In the genomic region with DNA sequence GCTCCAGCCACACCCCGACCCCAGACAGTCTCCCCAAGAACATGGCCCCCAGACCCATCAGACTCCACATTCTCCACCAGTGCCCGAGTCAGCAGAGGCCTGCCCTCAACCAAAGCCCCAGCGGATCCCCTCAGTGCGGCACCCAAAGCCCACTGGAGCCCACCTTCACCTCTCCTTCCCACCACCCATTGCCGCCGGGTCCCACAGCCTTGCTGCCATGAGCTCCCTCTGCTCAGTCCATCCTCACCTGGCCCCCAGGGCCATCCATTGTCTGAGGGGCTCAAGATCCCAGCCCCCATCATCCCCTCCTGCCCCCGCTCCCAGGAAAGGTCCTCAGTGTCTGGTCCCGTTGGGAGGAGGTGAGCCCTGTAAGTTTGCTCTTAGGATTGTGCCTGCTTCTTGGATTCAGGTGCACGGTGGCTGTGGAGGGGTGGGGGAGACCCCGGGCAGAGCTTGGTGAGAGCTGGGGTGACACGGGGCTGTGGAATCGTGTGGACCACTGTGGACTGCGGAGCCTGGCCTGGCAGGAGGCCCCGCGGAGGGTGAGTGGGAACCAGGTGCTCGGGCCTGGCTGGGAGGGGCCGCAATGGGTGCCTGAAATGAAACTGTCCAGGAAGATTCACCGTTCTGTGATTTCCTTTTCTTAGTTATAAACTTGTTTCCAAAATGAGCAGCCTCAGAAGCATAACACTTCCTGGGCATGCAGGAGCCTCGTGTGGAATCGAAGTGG, we compare ENCODE assay signal across 17 cellular contexts. TPM values are rescaled to one million over a fixed set of nuclear protein-coding genes. Genes with fewer than 3 reads are reported as not detected.
DNase-seq lines count a peak whose midpoint lies in the region; ATAC-seq and TF ChIP-seq lines count a peak whose summit lies in the region.
"Had no signal": no experiment of that assay in that cellular context is flagged by ENCODE, and none has a peak within 500 bp of the region (broad histone marks: within the 10 kb centered on the region; RNA-seq: fewer than 3 reads in every experiment).

No MANE protein-coding gene starts in this region.

- DNase-seq in activated CD4-positive, alpha-beta T cell treated with anti-CD3 and anti-CD28 coated beads for 36 hours = no peak
- DNase-seq in activated CD4-positive, alpha-beta T cell treated with anti-CD3 and anti-CD28 coated beads for 4 hours = no peak
- peak; percentile 1 for DNase-seq in stimulated activated naive CD8-positive, alpha-beta T cell treated with anti-CD3 and anti-CD28 coated beads, Interleukin-15, Interleukin-2, amounts not matched to agents 100 U/mL and 50 U/mL, for 24 hours
- no peak for DNase-seq in stimulated activated naive CD8-positive, alpha-beta T cell treated with anti-CD3 and anti-CD28 coated beads, Interleukin-15, amount 100 ng/mL, for 72 hours
- DNase-seq in mesenteric fat pad (ENCODE audit: low spot score) = peak; percentile 88
- no peak for DNase-seq in OCI-LY7 (ENCODE audit: low spot score)
- DNase-seq in HuH-7.5 (ENCODE audit: low spot score) = no peak
- DNase-seq: activated CD8-positive, alpha-beta memory T cell treated with anti-CD3 and anti-CD28 coated beads for 24 hours; colonic mucosa; foreskin keratinocyte; NCI-H2029; NCI-H510A; stimulated activated CD4-positive, alpha-beta T cell treated with anti-CD3 and anti-CD28 coated beads, Interleukin-4, amount 100 ng/mL, for 4 hours had no signal

- H3K4me1 Mint-ChIP-seq in activated CD4-positive, alpha-beta T cell treated with anti-CD3 and anti-CD28 coated beads for 36 hours = peaks cover 20% of the 10 kb centered on the region
- H3K4me1 Mint-ChIP-seq in stimulated activated naive CD8-positive, alpha-beta T cell treated with anti-CD3 and anti-CD28 coated beads, Interleukin-15, amount 100 ng/mL, for 72 hours = peaks cover 12% of the 10 kb centered on the region

- H3K36me3 ChIP-seq in OCI-LY7 (ENCODE audit: insufficient read depth, low read length) = no peaks in the 10 kb centered on the region
- H3K36me3 ChIP-seq: colonic mucosa, SJSA1 had no signal

- no peaks in the 10 kb centered on the region for H3K9me3 Mint-ChIP-seq in activated CD4-positive, alpha-beta T cell treated with anti-CD3 and anti-CD28 coated beads for 36 hours (ENCODE audit: low read depth)
- H3K9me3 Mint-ChIP-seq in stimulated activated naive CD8-positive, alpha-beta T cell treated with anti-CD3 and anti-CD28 coated beads, Interleukin-15, amount 100 ng/mL, for 72 hours = no peaks in the 10 kb centered on the region
- H3K9me3 Mint-ChIP-seq: activated naive CD4-positive, alpha-beta T cell treated with anti-CD3 and anti-CD28 coated beads, Interleukin-2, amount 50 U/mL, for 24 hours had no signal

- no peaks in the 10 kb centered on the region for H3K36me3 Mint-ChIP-seq in activated CD4-positive, alpha-beta T cell treated with anti-CD3 and anti-CD28 coated beads for 36 hours (ENCODE audit: low read depth)
- H3K36me3 Mint-ChIP-seq: activated naive CD4-positive, alpha-beta T cell treated with anti-CD3 and anti-CD28 coated beads, Interleukin-2, amount 50 U/mL, for 24 hours had no signal

- H3K79me2 ChIP-seq in OCI-LY7 (ENCODE audit: insufficient read depth, low read depth, low read length) = no peaks in the 10 kb centered on the region

- H4K20me1 ChIP-seq in OCI-LY7 (ENCODE audit: insufficient read depth, low read length) = no peaks in the 10 kb centered on the region

- intact Hi-C loops in activated CD4-positive, alpha-beta T cell treated with anti-CD3 and anti-CD28 coated beads for 36 hours (cut with DNase I, micrococcal nuclease) = loop anchor here in 1 of 2 experiments (2.0 kb wide), 1 partner anchor 32 kb away; a partner anchor contains a TSS
- intact Hi-C loops in OCI-LY7 (cut with micrococcal nuclease; ENCODE audit: unreplicated experiment) = no loop called here

- no peak overlapping the region for H3K4me3 ChIP-seq in OCI-LY7 (ENCODE audit: low read depth, low read length, poor library complexity, severe bottlenecking)
- H3K4me3 ChIP-seq: colonic mucosa, SJSA1 had no signal

- peak; percentile 40 for ATAC-seq in activated CD4-positive, alpha-beta T cell treated with anti-CD3 and anti-CD28 coated beads for 36 hours
- ATAC-seq in stimulated activated naive CD8-positive, alpha-beta T cell treated with anti-CD3 and anti-CD28 coated beads, Interleukin-15, Interleukin-2, amounts not matched to agents 100 U/mL and 50 U/mL, for 24 hours = no peak
- ATAC-seq in stimulated activated naive CD8-positive, alpha-beta T cell treated with anti-CD3 and anti-CD28 coated beads, Interleukin-15, amount 100 ng/mL, for 72 hours = no peak
- no peak for ATAC-seq in GM21576 (IDR thresholded peaks at IDR 0.05; ENCODE audit: unreplicated experiment)
- ATAC-seq: foreskin keratinocyte had no signal

- CTCF ChIA-PET in activated CD4-positive, alpha-beta T cell treated with anti-CD3 and anti-CD28 coated beads for 36 hours (lab: Charles Lee) = no interaction called here
- CTCF ChIA-PET in OCI-LY7 (lab: Charles Lee; ENCODE audit: unreplicated experiment) = no interaction called here

- no peak for TF ChIP-seq CTCF in OCI-LY7 (conservative IDR thresholded peaks at IDR 0.05; ENCODE audit: low read length)

- no TSS peak for BruUV-seq in OCI-LY7 (replicated peaks; lab: Mats Ljungman, UMichigan)

- peak overlapping the region; percentile 78 for H3K27ac Mint-ChIP-seq in activated CD4-positive, alpha-beta T cell treated with anti-CD3 and anti-CD28 coated beads for 36 hours
- no peak overlapping the region for H3K27ac Mint-ChIP-seq in stimulated activated naive CD8-positive, alpha-beta T cell treated with anti-CD3 and anti-CD28 coated beads, Interleukin-15, amount 100 ng/mL, for 72 hours
- H3K27ac Mint-ChIP-seq: activated naive CD4-positive, alpha-beta T cell treated with anti-CD3 and anti-CD28 coated beads, Interleukin-2, amount 50 U/mL, for 24 hours had no signal

- no peak overlapping the region for H3K27ac ChIP-seq in OCI-LY7 (ENCODE audit: low read depth, low read length, poor library complexity, severe bottlenecking)
- H3K27ac ChIP-seq: C4-2B, colonic mucosa, foreskin keratinocyte, SJSA1 had no signal

- H3K4me1 ChIP-seq in OCI-LY7 (ENCODE audit: insufficient read depth, low read length, poor library complexity, severe bottlenecking) = no peaks in the 10 kb centered on the region
- H3K4me1 ChIP-seq: colonic mucosa, foreskin keratinocyte, SJSA1 had no signal

- POLR2A ChIA-PET in activated CD4-positive, alpha-beta T cell treated with anti-CD3 and anti-CD28 coated beads for 36 hours (lab: Charles Lee) = no interaction called here
- POLR2A ChIA-PET in OCI-LY7 (lab: Charles Lee) = no interaction called here

- no peaks in the 10 kb centered on the region for H3K27me3 Mint-ChIP-seq in activated CD4-positive, alpha-beta T cell treated with anti-CD3 and anti-CD28 coated beads for 36 hours
- peaks cover 36% of the 10 kb centered on the region for H3K27me3 Mint-ChIP-seq in stimulated activated naive CD8-positive, alpha-beta T cell treated with anti-CD3 and anti-CD28 coated beads, Interleukin-15, amount 100 ng/mL, for 72 hours
- H3K27me3 Mint-ChIP-seq: activated naive CD4-positive, alpha-beta T cell treated with anti-CD3 and anti-CD28 coated beads, Interleukin-2, amount 50 U/mL, for 24 hours had no signal

- H3K4me3 Mint-ChIP-seq in activated CD4-positive, alpha-beta T cell treated with anti-CD3 and anti-CD28 coated beads for 36 hours = no peak overlapping the region
- no peak overlapping the region for H3K4me3 Mint-ChIP-seq in stimulated activated naive CD8-positive, alpha-beta T cell treated with anti-CD3 and anti-CD28 coated beads, Interleukin-15, amount 100 ng/mL, for 72 hours

- H2AFZ ChIP-seq in OCI-LY7 (ENCODE audit: low read length) = no peak overlapping the region

- H3K9me3 ChIP-seq in OCI-LY7 (ENCODE audit: low read length) = no peaks in the 10 kb centered on the region
- H3K9me3 ChIP-seq: colonic mucosa, SJSA1 had no signal

- no peak overlapping the region for H3K4me2 ChIP-seq in OCI-LY7 (ENCODE audit: low read length)

- no peaks in the 10 kb centered on the region for H3K9me2 ChIP-seq in OCI-LY7 (ENCODE audit: insufficient read depth, low read length)

RNA-seq across cellular contexts. Expression of a gene that starts 32.7 kb away (rescaled TPM):
- 1 to 10 TPM; 1.7 to 2.0 TPM for total RNA-seq in activated CD4-positive, alpha-beta T cell treated with anti-CD3 and anti-CD28 coated beads for 36 hours
- total RNA-seq in mesenteric fat pad (82.5 TPM), OCI-LY7 (2022) (3.0 and 4.0 TPM in 2 replicates)
- 1.4 and 2.4 TPM in 2 replicates for total RNA-seq in OCI-LY7 (2014; rRNA removed; shearing (Covaris generic))

Comparison
In these comparisons a context has a peak if more than half of its experiments do, and no peak if none do; other contexts are left out.
1. DNase-seq: peak in stimulated activated naive CD8-positive, alpha-beta T cell treated with anti-CD3 and anti-CD28 coated beads, Interleukin-15, Interleukin-2, amounts not matched to agents 100 U/mL and 50 U/mL, for 24 hours (single experiment) and mesenteric fat pad (single experiment); none in activated CD4-positive, alpha-beta T cell treated with anti-CD3 and anti-CD28 coated beads for 36 hours (single experiment), activated CD4-positive, alpha-beta T cell treated with anti-CD3 and anti-CD28 coated beads for 4 hours (0 of 2), stimulated activated naive CD8-positive, alpha-beta T cell treated with anti-CD3 and anti-CD28 coated beads, Interleukin-15, amount 100 ng/mL, for 72 hours (0 of 2), OCI-LY7 (single experiment) and HuH-7.5 (single experiment).
2. RNA of a gene that starts 32.7 kb away (total RNA-seq): 82.5 TPM in mesenteric fat pad (single experiment); 1.4 to 4.0 TPM in OCI-LY7 and 1.7 to 2.0 TPM in activated CD4-positive, alpha-beta T cell treated with anti-CD3 and anti-CD28 coated beads for 36 hours; every median in the first group is over 10 times any median in the second.